In the genomic region with DNA sequence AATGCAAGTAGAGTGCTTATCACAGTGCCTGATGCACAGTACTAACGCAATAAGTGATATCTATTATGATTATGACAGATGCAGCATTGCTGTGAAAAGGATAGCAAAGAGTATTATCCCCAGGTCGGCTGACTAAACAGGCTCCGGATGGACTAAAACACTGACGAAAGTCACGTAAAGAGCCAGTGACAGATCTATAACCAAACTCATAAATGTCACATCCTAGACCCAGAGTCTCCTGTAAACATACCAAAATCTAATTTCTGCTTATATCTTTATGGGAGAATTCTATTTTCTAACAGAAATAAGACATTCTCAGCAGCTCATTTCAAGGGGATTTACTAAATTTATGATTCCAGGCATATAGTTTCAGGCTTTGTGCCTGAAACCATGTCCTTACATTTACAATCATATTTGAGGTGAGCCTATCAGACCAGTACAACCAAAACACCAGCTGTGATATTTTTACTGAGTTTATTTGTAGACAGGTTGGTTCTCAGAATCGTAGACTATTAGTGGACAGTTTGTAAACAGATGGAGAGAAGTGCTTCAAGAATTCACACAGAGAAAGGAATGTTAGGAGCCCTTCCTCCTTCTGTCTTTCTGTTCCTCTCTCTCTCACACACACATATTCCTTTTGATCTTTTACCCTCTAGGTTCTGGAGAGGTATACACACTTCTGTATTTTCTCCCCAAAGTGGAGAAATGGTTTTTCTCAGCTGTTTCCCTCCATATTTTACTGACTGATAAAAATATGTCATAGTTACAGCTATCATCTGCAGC, we compare ENCODE assay signal across 17 cellular contexts.
"Had no signal": no experiment of that assay in that cellular context is flagged by ENCODE, and none has a peak within 500 bp of the region (broad histone marks: within the 10 kb centered on the region; RNA-seq: fewer than 3 reads in every experiment).

No MANE protein-coding gene starts in this region.

- H3K4me1 Mint-ChIP-seq: natural killer cell had no signal

- H3K4me3 Mint-ChIP-seq: activated CD4-positive, alpha-beta T cell treated with anti-CD3 and anti-CD28 coated beads for 36 hours; activated CD8-positive, alpha-beta T cell treated with anti-CD3 and anti-CD28 coated beads, Interleukin-2, amount 10 ng/mL, durations not matched to agents 7 days and 5 days; activated naive CD8-positive, alpha-beta T cell treated with anti-CD3 and anti-CD28 coated beads, Interleukin-2, amount 10 ng/mL, durations not matched to agents 7 days and 5 days; natural killer cell; stimulated activated naive B cell treated with anti-CD40 and anti-IgM and Interleukin-4, amounts not matched to agents 10 μg/mL and 1 μg/mL and 100 μg/mL, for 72 hours had no signal

- H3K4me3 ChIP-seq: lower lobe of right lung, transverse colon had no signal

- H3K4me1 ChIP-seq: lower lobe of right lung had no signal

- DNase-seq: activated CD4-positive, alpha-beta T cell treated with anti-CD3 and anti-CD28 coated beads for 36 hours; activated CD8-positive, alpha-beta memory T cell treated with anti-CD3 and anti-CD28 coated beads, Interleukin-2, amount 50 U/mL, for 48 hours; activated CD8-positive, alpha-beta T cell treated with anti-CD3 and anti-CD28 coated beads, Interleukin-2, amount 10 ng/mL, durations not matched to agents 7 days and 5 days; activated naive CD8-positive, alpha-beta T cell treated with anti-CD3 and anti-CD28 coated beads, Interleukin-2, amount 10 ng/mL, durations not matched to agents 7 days and 5 days; anterior cingulate cortex; lower lobe of right lung; natural killer cell; nucleus accumbens; stimulated activated CD4-positive, alpha-beta T cell treated with anti-CD3 and anti-CD28 coated beads, Interleukin-2, amount 100 ng/mL, for 24 hours; stimulated activated naive B cell treated with anti-CD40 and anti-IgM and Interleukin-4, amounts not matched to agents 10 μg/mL and 1 μg/mL and 100 μg/mL, for 72 hours; substantia nigra; T1000; transverse colon; WERI-Rb-1 had no signal

- H3K27me3 Mint-ChIP-seq: activated CD4-positive, alpha-beta T cell treated with anti-CD3 and anti-CD28 coated beads for 36 hours; progenitor cell of endocrine pancreas had no signal

- H3K27ac Mint-ChIP-seq: activated CD4-positive, alpha-beta T cell treated with anti-CD3 and anti-CD28 coated beads for 36 hours; activated CD8-positive, alpha-beta T cell treated with anti-CD3 and anti-CD28 coated beads, Interleukin-2, amount 10 ng/mL, durations not matched to agents 7 days and 5 days; activated naive CD8-positive, alpha-beta T cell treated with anti-CD3 and anti-CD28 coated beads, Interleukin-2, amount 10 ng/mL, durations not matched to agents 7 days and 5 days; natural killer cell; progenitor cell of endocrine pancreas; stimulated activated naive B cell treated with anti-CD40 and anti-IgM and Interleukin-4, amounts not matched to agents 10 μg/mL and 1 μg/mL and 100 μg/mL, for 72 hours had no signal

- H3K27ac ChIP-seq: lower lobe of right lung, transverse colon, WERI-Rb-1 had no signal

- ATAC-seq: activated CD4-positive, alpha-beta T cell treated with anti-CD3 and anti-CD28 coated beads for 36 hours; activated CD8-positive, alpha-beta T cell treated with anti-CD3 and anti-CD28 coated beads, Interleukin-2, amount 10 ng/mL, durations not matched to agents 7 days and 5 days; esophagus mucosa; lower lobe of right lung; natural killer cell; sciatic nerve had no signal

- H3K36me3 Mint-ChIP-seq: natural killer cell had no signal

- H3K36me3 ChIP-seq: lower lobe of right lung, transverse colon, WERI-Rb-1 had no signal

- H3K9me3 Mint-ChIP-seq: activated naive CD8-positive, alpha-beta T cell treated with anti-CD3 and anti-CD28 coated beads, Interleukin-2, amount 10 ng/mL, durations not matched to agents 7 days and 5 days; natural killer cell had no signal

- H3K27me3 ChIP-seq: transverse colon had no signal
